Comparison of ENCODE assay signal across 12 cellular contexts in genomic region chr10:95406651-95407280, GRCh38.
DNase-seq lines count a peak whose midpoint lies in the region; ATAC-seq and TF ChIP-seq lines count a peak whose summit lies in the region.
"Had no signal": no experiment of that assay in that cellular context is flagged by ENCODE, and none has a peak within 500 bp of the region (broad histone marks: within the 10 kb centered on the region; RNA-seq: fewer than 3 reads in every experiment).

No MANE protein-coding gene starts in this region.

- H3K9me3 ChIP-seq in BE2C (no peaks in the 10 kb centered on the region), muscle layer of duodenum (ENCODE audit: control insufficient read depth in 1 of 2, low read length in 2 of 2) (no peaks in the 10 kb centered on the region)
- H3K9me3 ChIP-seq: SK-N-SH had no signal

- H3K4me1 ChIP-seq in BE2C: no peaks in the 10 kb centered on the region
- peaks cover 9 to 75% of the 10 kb centered on the region in 2 donors for H3K4me1 ChIP-seq in muscle layer of duodenum (ENCODE audit: control insufficient read depth in 1 of 2, insufficient read depth in 2 of 2, low read length in 2 of 2)

- in situ Hi-C loops in KBM-7 (cut with MboI; ENCODE audit: low pct_unique_long_range_greater_than_20kb, low sequenced_read_pairs): no loop called here

- DNase-seq in BE2C (peak; percentile 19), NCI-H2107 (lab: John Stamatoyannopoulos, UW) (peak; percentile 37), coronary artery (ENCODE audit: low spot score) (peak; percentile 89), endothelial cell (ENCODE audit: low spot score) (no peak), KBM-7 (no peak), NCI-H510A (lab: John Stamatoyannopoulos, UW) (no peak)
- DNase-seq: H7, SK-N-SH had no signal

- H3K4me3 ChIP-seq in BE2C (ENCODE audit: low read depth, low read length) (no peak overlapping the region), coronary artery (no peak overlapping the region), muscle layer of duodenum (ENCODE audit: low read depth in 1 of 2, low read length in 2 of 2) (no peak overlapping the region)
- H3K4me3 ChIP-seq: neural progenitor cell had no signal

- TF ChIP-seq CTCF in BE2C (IDR thresholded peaks at IDR 0.05; ENCODE audit: low read depth, low read length): no peak
- no peak for TF ChIP-seq CTCF in coronary artery (IDR thresholded peaks at IDR 0.05)
- TF ChIP-seq CTCF in endothelial cell (IDR thresholded peaks at IDR 0.05; ENCODE audit: unreplicated experiment): no peak

- no peak for ATAC-seq in HG03442 (IDR thresholded peaks at IDR 0.05; ENCODE audit: unreplicated experiment)

- H3K27me3 ChIP-seq in BE2C (no peaks in the 10 kb centered on the region), muscle layer of duodenum (ENCODE audit: low read depth, low read length) (no peaks in the 10 kb centered on the region)
- H3K27me3 ChIP-seq: neural progenitor cell had no signal

- H3K27ac Mint-ChIP-seq in endothelial cell (ENCODE audit: unreplicated experiment): no peak overlapping the region
- H3K27ac Mint-ChIP-seq: IgD-negative memory B cell, neural progenitor cell had no signal

- no peaks in the 10 kb centered on the region for H3K9me3 Mint-ChIP-seq in endothelial cell (ENCODE audit: unreplicated experiment)
- H3K9me3 Mint-ChIP-seq: IgD-negative memory B cell, neural progenitor cell had no signal

- peaks cover 11% of the 10 kb centered on the region for H3K4me1 Mint-ChIP-seq in endothelial cell (ENCODE audit: unreplicated experiment)
- H3K4me1 Mint-ChIP-seq: IgD-negative memory B cell had no signal

- no peak overlapping the region for H3K4me3 Mint-ChIP-seq in endothelial cell (ENCODE audit: unreplicated experiment)
- H3K4me3 Mint-ChIP-seq: IgD-negative memory B cell, neural progenitor cell had no signal

- peaks cover 40% of the 10 kb centered on the region for H3K36me3 Mint-ChIP-seq in endothelial cell (ENCODE audit: low read depth, unreplicated experiment)
- H3K36me3 Mint-ChIP-seq: IgD-negative memory B cell, neural progenitor cell had no signal

- H3K36me3 ChIP-seq in BE2C (no peaks in the 10 kb centered on the region), muscle layer of duodenum (ENCODE audit: control insufficient read depth in 1 of 2, insufficient read depth in 2 of 2, low read length in 2 of 2) (peaks cover 12 to 29% of the 10 kb centered on the region in 2 donors)
- H3K36me3 ChIP-seq: neural progenitor cell had no signal

- H3K27me3 Mint-ChIP-seq in endothelial cell (ENCODE audit: unreplicated experiment): peaks cover 7% of the 10 kb centered on the region

- H3K27ac ChIP-seq in coronary artery (peak overlapping the region; percentile 91 to 93), muscle layer of duodenum (ENCODE audit: low read length) (peak overlapping the region; percentile 64)
- H3K27ac ChIP-seq: neural progenitor cell had no signal

Comparison
In these comparisons a context has a peak if more than half of its experiments do, and no peak if none do; other contexts are left out.
1. DNase-seq: peak in BE2C (single experiment), NCI-H2107 (single experiment) and coronary artery (single experiment); none in endothelial cell (single experiment), KBM-7 (single experiment) and NCI-H510A (single experiment).